Comparison of ENCODE assay signal across 21 cellular contexts in the genomic region with DNA sequence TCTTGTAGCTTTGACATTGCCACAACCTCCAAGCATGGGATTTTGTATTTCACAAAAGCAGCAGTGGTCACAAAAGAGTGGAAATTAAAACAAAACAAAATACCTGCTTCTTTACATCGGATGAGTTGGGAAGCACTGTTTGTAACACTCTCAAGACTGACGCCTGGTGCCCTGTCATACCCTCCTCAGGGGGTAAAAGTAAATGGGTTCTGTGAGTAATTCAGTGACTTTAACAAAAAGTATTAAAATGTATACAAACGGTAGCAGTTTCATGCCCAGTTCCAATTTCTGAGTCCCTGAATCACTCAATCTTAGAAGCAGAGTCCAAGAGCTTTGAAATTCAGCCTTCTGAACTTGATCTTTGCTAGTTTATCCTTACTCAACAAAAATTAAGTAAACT.
DNase-seq lines count a peak whose midpoint lies in the region; ATAC-seq and TF ChIP-seq lines count a peak whose summit lies in the region.
"Had no signal": no experiment of that assay in that cellular context is flagged by ENCODE, and none has a peak within 500 bp of the region (broad histone marks: within the 10 kb centered on the region; RNA-seq: fewer than 3 reads in every experiment).

No MANE protein-coding gene starts in this region.

- POLR2A ChIA-PET in activated CD4-positive, alpha-beta T cell treated with anti-CD3 and anti-CD28 coated beads for 36 hours (lab: Charles Lee): interaction anchor here (0.6 to 1.3 kb wide), 4 partner anchors 10 to 161 kb away, joined by 3 to 6 read pairs (median 4); no protein-coding TSS in a partner anchor

- H3K4me3 ChIP-seq in OCI-LY3 (ENCODE audit: low read length): no peak overlapping the region
- no peak overlapping the region for H3K4me3 ChIP-seq in hepatocyte

- peak; percentile 55 for DNase-seq in activated CD4-positive, alpha-beta T cell treated with anti-CD3 and anti-CD28 coated beads for 36 hours
- DNase-seq in activated CD4-positive, alpha-beta T cell treated with anti-CD3 and anti-CD28 coated beads, Interleukin-2, amount 10 ng/mL, durations not matched to agents 24 days and 14 days: no peak
- DNase-seq in activated naive CD8-positive, alpha-beta T cell treated with anti-CD3 and anti-CD28 coated beads, Interleukin-2, amount 50 U/mL, for 24 hours: no peak
- DNase-seq in fibroblast of peridontal ligament (ENCODE audit: extremely low read depth) (peak; percentile 15), hepatocyte (ENCODE audit: low spot score) (no peak)
- DNase-seq: 8988T, Caco-2, GF-D8, HCEC 1CT, NCI-H1048, NCI-H1436, NCI-H1930, NCI-H226, NCI-H524, PC-3, RPMI8226 had no signal

- peak overlapping the region; percentile 17 for H3K4me3 Mint-ChIP-seq in activated CD4-positive, alpha-beta T cell treated with anti-CD3 and anti-CD28 coated beads for 36 hours
- H3K4me3 Mint-ChIP-seq in activated CD4-positive, alpha-beta T cell treated with anti-CD3 and anti-CD28 coated beads, Interleukin-2, amount 10 ng/mL, durations not matched to agents 24 days and 14 days: no peak overlapping the region
- H3K4me3 Mint-ChIP-seq in activated naive CD8-positive, alpha-beta T cell: no peak overlapping the region
- H3K4me3 Mint-ChIP-seq in activated naive CD8-positive, alpha-beta T cell treated with anti-CD3 and anti-CD28 coated beads, Interleukin-2, amount 50 U/mL, for 24 hours: no peak overlapping the region
- H3K4me3 Mint-ChIP-seq: CD14-positive monocyte had no signal

- H3K9me3 ChIP-seq in OCI-LY3 (ENCODE audit: insufficient read depth, low read length) (no peaks in the 10 kb centered on the region), hepatocyte (ENCODE audit: low read depth) (no peaks in the 10 kb centered on the region)
- H3K9me3 ChIP-seq: Caco-2 had no signal

- ATAC-seq in activated CD4-positive, alpha-beta T cell treated with anti-CD3 and anti-CD28 coated beads for 36 hours: peak; percentile 48
- no peak for ATAC-seq in activated naive CD8-positive, alpha-beta T cell treated with anti-CD3 and anti-CD28 coated beads, Interleukin-2, amount 50 U/mL, for 24 hours
- no peak for ATAC-seq in HG02981 (IDR thresholded peaks at IDR 0.05; ENCODE audit: unreplicated experiment)
- ATAC-seq: PC-3 had no signal

- no peaks in the 10 kb centered on the region for H3K27me3 Mint-ChIP-seq in activated CD4-positive, alpha-beta T cell treated with anti-CD3 and anti-CD28 coated beads for 36 hours
- H3K27me3 Mint-ChIP-seq in activated CD4-positive, alpha-beta T cell treated with anti-CD3 and anti-CD28 coated beads, Interleukin-2, amount 10 ng/mL, durations not matched to agents 24 days and 14 days: no peaks in the 10 kb centered on the region
- no peaks in the 10 kb centered on the region for H3K27me3 Mint-ChIP-seq in activated naive CD8-positive, alpha-beta T cell
- no peaks in the 10 kb centered on the region for H3K27me3 Mint-ChIP-seq in activated naive CD8-positive, alpha-beta T cell treated with anti-CD3 and anti-CD28 coated beads, Interleukin-2, amount 50 U/mL, for 24 hours

- no peaks in the 10 kb centered on the region for H3K9me2 ChIP-seq in hepatocyte (replicated peaks; ENCODE audit: insufficient read depth)

- intact Hi-C loops in activated CD4-positive, alpha-beta T cell treated with anti-CD3 and anti-CD28 coated beads for 36 hours (cut with DNase I, micrococcal nuclease): no loop called here
- intact Hi-C loops in activated CD4-positive, alpha-beta T cell treated with anti-CD3 and anti-CD28 coated beads, Interleukin-2, amount 10 ng/mL, durations not matched to agents 24 days and 14 days (cut with micrococcal nuclease): no loop called here

- H3K4me1 ChIP-seq in OCI-LY3 (ENCODE audit: low read length) (peaks cover 25% of the 10 kb centered on the region), hepatocyte (ENCODE audit: insufficient read depth) (peaks cover 7% of the 10 kb centered on the region)

- no peaks in the 10 kb centered on the region for H3K9me3 Mint-ChIP-seq in activated CD4-positive, alpha-beta T cell treated with anti-CD3 and anti-CD28 coated beads for 36 hours (ENCODE audit: low read depth)
- H3K9me3 Mint-ChIP-seq in activated CD4-positive, alpha-beta T cell treated with anti-CD3 and anti-CD28 coated beads, Interleukin-2, amount 10 ng/mL, durations not matched to agents 24 days and 14 days: no peaks in the 10 kb centered on the region
- H3K9me3 Mint-ChIP-seq in activated naive CD8-positive, alpha-beta T cell (ENCODE audit: low read depth): no peaks in the 10 kb centered on the region
- no peaks in the 10 kb centered on the region for H3K9me3 Mint-ChIP-seq in activated naive CD8-positive, alpha-beta T cell treated with anti-CD3 and anti-CD28 coated beads, Interleukin-2, amount 50 U/mL, for 24 hours
- H3K9me3 Mint-ChIP-seq: CD14-positive monocyte had no signal

- peaks cover 51% of the 10 kb centered on the region for H3K36me3 Mint-ChIP-seq in activated CD4-positive, alpha-beta T cell treated with anti-CD3 and anti-CD28 coated beads for 36 hours (ENCODE audit: low read depth)
- H3K36me3 Mint-ChIP-seq in activated CD4-positive, alpha-beta T cell treated with anti-CD3 and anti-CD28 coated beads, Interleukin-2, amount 10 ng/mL, durations not matched to agents 24 days and 14 days (ENCODE audit: low read depth): peaks cover 65% of the 10 kb centered on the region
- H3K36me3 Mint-ChIP-seq in activated naive CD8-positive, alpha-beta T cell: peaks cover 24% of the 10 kb centered on the region
- H3K36me3 Mint-ChIP-seq in activated naive CD8-positive, alpha-beta T cell treated with anti-CD3 and anti-CD28 coated beads, Interleukin-2, amount 50 U/mL, for 24 hours (ENCODE audit: low read depth): peaks cover 23% of the 10 kb centered on the region

- WGBS in hepatocyte (ENCODE audit: low lambda C conversion rate, missing lambda C conversion rate): 88% methylated on average over 3 of the region's 3 CpGs

- H3K79me2 ChIP-seq in OCI-LY3 (ENCODE audit: low read length): no peaks in the 10 kb centered on the region
- no peaks in the 10 kb centered on the region for H3K79me2 ChIP-seq in hepatocyte

- CTCF ChIA-PET in activated CD4-positive, alpha-beta T cell treated with anti-CD3 and anti-CD28 coated beads for 36 hours (lab: Charles Lee): interaction anchor here (1.0 to 4.3 kb wide), 7 partner anchors 9 to 391 kb away, joined by 3 to 24 read pairs (median 4); no protein-coding TSS in a partner anchor

- no peak overlapping the region for H3K27ac ChIP-seq in OCI-LY3 (ENCODE audit: low read length)
- H3K27ac ChIP-seq in hepatocyte: no peak overlapping the region
- H3K27ac ChIP-seq: HL-60 had no signal

- H3K9ac ChIP-seq in OCI-LY3 (ENCODE audit: low read length): no peak overlapping the region

- no peaks in the 10 kb centered on the region for H4K20me1 ChIP-seq in OCI-LY3 (ENCODE audit: insufficient read depth, low read length)
- no peaks in the 10 kb centered on the region for H4K20me1 ChIP-seq in hepatocyte (ENCODE audit: insufficient read depth, poor library complexity, severe bottlenecking)

- H3K4me2 ChIP-seq in OCI-LY3 (ENCODE audit: low read length) (peak overlapping the region; percentile 15; the same call in 1 of the 2 replicates), hepatocyte (no peak overlapping the region)

- H2AFZ ChIP-seq in OCI-LY3 (ENCODE audit: low read depth, low read length) (no peak overlapping the region), hepatocyte (no peak overlapping the region)

- no peaks in the 10 kb centered on the region for H3K36me3 ChIP-seq in OCI-LY3 (replicated peaks; ENCODE audit: low read depth, low read length)
- H3K36me3 ChIP-seq in hepatocyte (replicated peaks; ENCODE audit: insufficient read depth, low read depth): no peaks in the 10 kb centered on the region

- H3K27ac Mint-ChIP-seq in activated CD4-positive, alpha-beta T cell treated with anti-CD3 and anti-CD28 coated beads for 36 hours: peak overlapping the region; percentile 86
- H3K27ac Mint-ChIP-seq in activated CD4-positive, alpha-beta T cell treated with anti-CD3 and anti-CD28 coated beads, Interleukin-2, amount 10 ng/mL, durations not matched to agents 24 days and 14 days: no peak overlapping the region
- H3K27ac Mint-ChIP-seq in activated naive CD8-positive, alpha-beta T cell: peak overlapping the region; percentile 59
- no peak overlapping the region for H3K27ac Mint-ChIP-seq in activated naive CD8-positive, alpha-beta T cell treated with anti-CD3 and anti-CD28 coated beads, Interleukin-2, amount 50 U/mL, for 24 hours
- H3K27ac Mint-ChIP-seq: CD14-positive monocyte had no signal

- H3K27me3 ChIP-seq in OCI-LY3 (ENCODE audit: low read depth, low read length) (peaks cover 21% of the 10 kb centered on the region), hepatocyte (no peaks in the 10 kb centered on the region)

- H3K4me1 Mint-ChIP-seq in activated CD4-positive, alpha-beta T cell treated with anti-CD3 and anti-CD28 coated beads for 36 hours: peaks cover 87% of the 10 kb centered on the region
- H3K4me1 Mint-ChIP-seq in activated CD4-positive, alpha-beta T cell treated with anti-CD3 and anti-CD28 coated beads, Interleukin-2, amount 10 ng/mL, durations not matched to agents 24 days and 14 days: peaks cover 68% of the 10 kb centered on the region
- H3K4me1 Mint-ChIP-seq in activated naive CD8-positive, alpha-beta T cell (ENCODE audit: low read depth): peaks cover 52% of the 10 kb centered on the region
- H3K4me1 Mint-ChIP-seq in activated naive CD8-positive, alpha-beta T cell treated with anti-CD3 and anti-CD28 coated beads, Interleukin-2, amount 50 U/mL, for 24 hours: peaks cover 50% of the 10 kb centered on the region

- TF ChIP-seq CTCF in OCI-LY3 (IDR thresholded peaks at IDR 0.05; ENCODE audit: low read depth, low read length) (no peak), hepatocyte (IDR thresholded peaks at IDR 0.05; ENCODE audit: poor library complexity) (no peak)

Comparison
In these comparisons a context has a peak if more than half of its experiments do, and no peak if none do; other contexts are left out.
1. DNase-seq: peak in activated CD4-positive, alpha-beta T cell treated with anti-CD3 and anti-CD28 coated beads for 36 hours (single experiment) and fibroblast of peridontal ligament (single experiment); none in activated CD4-positive, alpha-beta T cell treated with anti-CD3 and anti-CD28 coated beads, Interleukin-2, amount 10 ng/mL, durations not matched to agents 24 days and 14 days (single experiment), activated naive CD8-positive, alpha-beta T cell treated with anti-CD3 and anti-CD28 coated beads, Interleukin-2, amount 50 U/mL, for 24 hours (single experiment) and hepatocyte (single experiment).
2. H3K27ac Mint-ChIP-seq: peak in activated CD4-positive, alpha-beta T cell treated with anti-CD3 and anti-CD28 coated beads for 36 hours (single experiment) and activated naive CD8-positive, alpha-beta T cell (single experiment); none in activated CD4-positive, alpha-beta T cell treated with anti-CD3 and anti-CD28 coated beads, Interleukin-2, amount 10 ng/mL, durations not matched to agents 24 days and 14 days (single experiment) and activated naive CD8-positive, alpha-beta T cell treated with anti-CD3 and anti-CD28 coated beads, Interleukin-2, amount 50 U/mL, for 24 hours (single experiment).